ENCODE assay signal across 1 cellular context in the genomic region with DNA sequence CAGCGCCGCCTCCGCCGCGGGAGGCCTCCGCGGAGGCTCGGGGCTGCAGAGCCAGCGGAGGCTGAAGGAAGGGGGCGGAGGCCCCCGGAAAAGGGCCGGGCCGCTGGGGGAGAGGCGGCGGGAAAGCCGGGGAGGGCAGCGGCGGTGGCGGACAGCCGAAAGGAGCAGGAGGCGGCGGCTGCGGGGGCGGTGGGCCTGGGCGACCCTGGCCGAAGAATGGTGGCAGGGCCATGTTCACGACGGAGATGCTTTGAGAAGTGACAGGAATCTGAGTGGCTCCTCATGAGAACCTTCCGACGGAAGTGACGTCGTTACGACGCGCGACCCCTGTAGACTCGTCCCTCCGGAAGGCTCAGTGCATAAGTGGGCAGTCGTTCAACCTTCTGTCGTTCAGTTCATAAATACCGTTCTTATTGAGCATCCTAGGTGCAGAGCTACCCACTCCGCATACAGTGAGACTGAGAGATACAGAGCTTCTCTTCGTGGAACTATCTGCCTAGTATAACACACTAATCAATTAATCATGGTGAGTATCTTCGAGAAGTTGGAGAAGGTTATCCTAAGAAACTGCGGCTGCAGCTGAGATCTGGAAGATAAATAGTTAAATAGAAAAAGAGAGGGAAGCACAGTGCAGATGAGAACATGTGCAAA.
TF ChIP-seq lines count a peak whose summit lies in the region.

TSS of gene PDCD7 (minus strand) at position 259 of the 651 bp plus-strand sequence. CDS start at position 232, 27 bp downstream.

TF ChIP-seq in HEK293, 187 proteins besides CTCF, POLR2A, EP300 and RAD21 (continued from another document):
- TF ChIP-seq, protein P1, sequence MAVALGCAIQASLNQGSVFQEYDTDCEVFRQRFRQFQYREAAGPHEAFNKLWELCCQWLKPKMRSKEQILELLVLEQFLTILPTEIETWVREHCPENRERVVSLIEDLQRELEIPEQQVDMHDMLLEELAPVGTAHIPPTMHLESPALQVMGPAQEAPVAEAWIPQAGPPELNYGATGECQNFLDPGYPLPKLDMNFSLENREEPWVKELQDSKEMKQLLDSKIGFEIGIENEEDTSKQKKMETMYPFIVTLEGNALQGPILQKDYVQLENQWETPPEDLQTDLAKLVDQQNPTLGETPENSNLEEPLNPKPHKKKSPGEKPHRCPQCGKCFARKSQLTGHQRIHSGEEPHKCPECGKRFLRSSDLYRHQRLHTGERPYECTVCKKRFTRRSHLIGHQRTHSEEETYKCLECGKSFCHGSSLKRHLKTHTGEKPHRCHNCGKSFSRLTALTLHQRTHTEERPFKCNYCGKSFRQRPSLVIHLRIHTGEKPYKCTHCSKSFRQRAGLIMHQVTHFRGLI (tag by site-specific recombination; IDR thresholded peaks at IDR 0.05): no peak
- peak; percentile 57; the same call in 1 of the 2 replicates for TF ChIP-seq KLF16 (tag by site-specific recombination; IDR thresholded peaks at IDR 0.05)
- TF ChIP-seq ZNF37A (tag by site-specific recombination; IDR thresholded peaks at IDR 0.05): no peak
- no peak for TF ChIP-seq REPIN1 (tag by site-specific recombination; IDR thresholded peaks at IDR 0.05; ENCODE audit: low read depth)
- TF ChIP-seq ZBTB44 (tag by site-specific recombination; IDR thresholded peaks at IDR 0.05): no peak
- peak; percentile 40; the same call in 1 of the 2 replicates for TF ChIP-seq ZNF843 (tag by site-specific recombination; IDR thresholded peaks at IDR 0.05)
- peak; percentile 31; the same call in 1 of the 2 replicates for TF ChIP-seq BCL11B (tag by site-specific recombination; IDR thresholded peaks at IDR 0.05; ENCODE audit: low read depth)
- peak; percentile 74 for TF ChIP-seq ZBTB20 (tag by site-specific recombination; IDR thresholded peaks at IDR 0.05)
- TF ChIP-seq ZNF155 (tag by site-specific recombination; IDR thresholded peaks at IDR 0.05): no peak
- TF ChIP-seq ZNF561 (tag by site-specific recombination; IDR thresholded peaks at IDR 0.05; ENCODE audit: borderline replicate concordance): no peak
- peak; percentile 71 for TF ChIP-seq SP3 (tag by site-specific recombination; IDR thresholded peaks at IDR 0.05)
- no peak for TF ChIP-seq ZNF510 (tag by site-specific recombination; IDR thresholded peaks at IDR 0.05; ENCODE audit: insufficient replicate concordance)
- TF ChIP-seq, protein P2, sequence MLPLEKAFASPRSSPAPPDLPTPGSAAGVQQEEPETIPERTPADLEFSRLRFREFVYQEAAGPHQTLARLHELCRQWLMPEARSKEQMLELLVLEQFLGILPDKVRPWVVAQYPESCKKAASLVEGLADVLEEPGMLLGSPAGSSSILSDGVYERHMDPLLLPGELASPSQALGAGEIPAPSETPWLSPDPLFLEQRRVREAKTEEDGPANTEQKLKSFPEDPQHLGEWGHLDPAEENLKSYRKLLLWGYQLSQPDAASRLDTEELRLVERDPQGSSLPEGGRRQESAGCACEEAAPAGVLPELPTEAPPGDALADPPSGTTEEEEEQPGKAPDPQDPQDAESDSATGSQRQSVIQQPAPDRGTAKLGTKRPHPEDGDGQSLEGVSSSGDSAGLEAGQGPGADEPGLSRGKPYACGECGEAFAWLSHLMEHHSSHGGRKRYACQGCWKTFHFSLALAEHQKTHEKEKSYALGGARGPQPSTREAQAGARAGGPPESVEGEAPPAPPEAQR (tag by site-specific recombination; IDR thresholded peaks at IDR 0.05): no peak
- peak; percentile 75 for TF ChIP-seq ZNF335 (tag by site-specific recombination; conservative IDR thresholded peaks at IDR 0.05)
- peak; percentile 52 for TF ChIP-seq GLIS1 (tag by site-specific recombination; IDR thresholded peaks at IDR 0.05)
- TF ChIP-seq ZNF214 (tag by site-specific recombination; IDR thresholded peaks at IDR 0.05; ENCODE audit: borderline replicate concordance): no peak
- no peak for TF ChIP-seq HOXD13 (CRISPR knock-in tag; IDR thresholded peaks at IDR 0.05; ENCODE audit: borderline replicate concordance)
- TF ChIP-seq ZNF629 (tag by site-specific recombination; IDR thresholded peaks at IDR 0.05): peak; percentile 90
- peak; percentile 81 for TF ChIP-seq ZXDB (tag by site-specific recombination; IDR thresholded peaks at IDR 0.05)
- TF ChIP-seq ZNF664 (tag by site-specific recombination; IDR thresholded peaks at IDR 0.05): no peak
- peak; percentile 71 for TF ChIP-seq ZBTB21 (tag by site-specific recombination; IDR thresholded peaks at IDR 0.05)
- no peak for TF ChIP-seq ZNF202 (tag by site-specific recombination; IDR thresholded peaks at IDR 0.05; ENCODE audit: borderline replicate concordance)
- TF ChIP-seq ZNF2 (tag by site-specific recombination; IDR thresholded peaks at IDR 0.05): 0 out of 2 replicates have a peak, but pooled peaks have one; percentile 18
- TF ChIP-seq ZEB2 (tag by site-specific recombination; IDR thresholded peaks at IDR 0.05): 0 out of 2 replicates have a peak, but pooled peaks have one; percentile 28
- TF ChIP-seq ZFP69B (tag by site-specific recombination; IDR thresholded peaks at IDR 0.05): 0 out of 2 replicates have a peak, but pooled peaks have one; percentile 14
- peak; percentile 48 for TF ChIP-seq GLIS2 (tag by site-specific recombination; IDR thresholded peaks at IDR 0.05)
